Comparison of ENCODE assay signal across 8 cellular contexts in genomic region chr12:26870491-26871419, GRCh38. TPM values are rescaled to one million over a fixed set of nuclear protein-coding genes. Genes with fewer than 3 reads are reported as not detected.
DNase-seq lines count a peak whose midpoint lies in the region; ATAC-seq and TF ChIP-seq lines count a peak whose summit lies in the region.

No MANE protein-coding gene starts in this region.

- H3K4me3 Mint-ChIP-seq in immature natural killer cell, result no peak overlapping the region

- no peak for TF ChIP-seq CTCF in BE2C (IDR thresholded peaks at IDR 0.05; ENCODE audit: low read depth, low read length)

- H3K9me3 Mint-ChIP-seq in immature natural killer cell, result no peaks in the 10 kb centered on the region

- DNase-seq in BE2C, result peak; percentile 71
- peak; percentile 55 for DNase-seq in KBM-7
- peak; percentile 8 to 50 for DNase-seq in SJCRH30
- peak; percentile 85 for DNase-seq in iris pigment epithelial cell (ENCODE audit: low read depth)
- DNase-seq in NCI-H345 (lab: John Stamatoyannopoulos, UW), result no peak
- no peak for DNase-seq in HuH-7 (ENCODE audit: low spot score)
- no peak for DNase-seq in immature natural killer cell

- H3K9me3 ChIP-seq in BE2C (no peaks in the 10 kb centered on the region), SJCRH30 (replicated peaks) (no peaks in the 10 kb centered on the region; the same call in 1 of the 2 replicates)

- H3K4me3 ChIP-seq in BE2C (ENCODE audit: low read depth, low read length) (peak overlapping the region; percentile 25), SJCRH30 (no peak overlapping the region)

- peak overlapping the region in 1 of 6 donors; percentile 25 for H3K27ac Mint-ChIP-seq in immature natural killer cell

- no peak for ATAC-seq in HG03457 (IDR thresholded peaks at IDR 0.05; ENCODE audit: unreplicated experiment)

- H3K27ac ChIP-seq in SJCRH30, result no peak overlapping the region

- H3K4me1 Mint-ChIP-seq in immature natural killer cell, result peaks cover 18 to 34% of the 10 kb centered on the region in 2 donors

- in situ Hi-C loops in KBM-7 (cut with MboI; ENCODE audit: low pct_unique_long_range_greater_than_20kb, low sequenced_read_pairs), result no loop called here

- peaks cover 0 to 4% (median 0%) of the 10 kb centered on the region in 3 donors for H3K36me3 Mint-ChIP-seq in immature natural killer cell

- H3K4me1 ChIP-seq in BE2C (peaks cover 7% of the 10 kb centered on the region), SJCRH30 (peaks cover 28% of the 10 kb centered on the region)

- H3K36me3 ChIP-seq in BE2C (no peaks in the 10 kb centered on the region), SJCRH30 (no peaks in the 10 kb centered on the region)

- H3K27me3 Mint-ChIP-seq in immature natural killer cell (ENCODE audit: low read depth in 3 of 3), result peaks cover 0 to 2% (median 0%) of the 10 kb centered on the region in 3 donors

- H3K27me3 ChIP-seq in BE2C, result no peaks in the 10 kb centered on the region
- no peaks in the 10 kb centered on the region for H3K27me3 ChIP-seq in SJCRH30

RNA-seq across cellular contexts. Expression of gene ITPR2, which starts 37.8 kb away (rescaled TPM):
- polyA plus RNA-seq in BE2C (2012; ENCODE audit: insufficient read depth, insufficient read length, low read depth), result 3.2 TPM
- 7.8 and 8.7 TPM in 2 replicates for total RNA-seq in SJCRH30 (2014; rRNA removed; shearing (Covaris generic))
- polyA plus RNA-seq in immature natural killer cell, result 10 to 100 TPM in 1 of 3 donors, 1 to 10 TPM in 2; 7.2 to 23.4 (median 7.4) TPM

Comparison
In these comparisons a context has a peak if more than half of its experiments do, and no peak if none do; other contexts are left out.
1. DNase-seq: peak in BE2C (single experiment), KBM-7 (single experiment), SJCRH30 (2 of 2) and iris pigment epithelial cell (single experiment); none in NCI-H345 (single experiment), HuH-7 (single experiment) and immature natural killer cell (0 of 3).